In genomic region chr17:7893226-7893880, GRCh38 we compare ENCODE assay signal across 14 cellular contexts.
"Had no signal": no experiment of that assay in that cellular context is flagged by ENCODE, and none has a peak within 500 bp of the region (broad histone marks: within the 10 kb centered on the region; RNA-seq: fewer than 3 reads in every experiment).

No MANE protein-coding gene starts in this region.

- ATAC-seq: activated T-cell treated with anti-CD3 and anti-CD28 coated beads, Interleukin-2, amount 50 U/mL, for 4 hours; natural killer cell; stimulated activated memory B cell treated with anti-CD40 and anti-IgM and Interleukin-4, amounts not matched to agents 10 μg/mL and 1 μg/mL and 100 μg/mL, for 72 hours had no signal

- H3K27ac ChIP-seq: adrenal gland, cardiac muscle cell, dorsolateral prefrontal cortex, esophagus muscularis mucosa, left ventricle myocardium inferior, transverse colon had no signal

- H3K9me3 Mint-ChIP-seq: activated T-cell treated with anti-CD3 and anti-CD28 coated beads, Interleukin-2, amount 50 U/mL, for 4 hours; natural killer cell; stimulated activated memory B cell treated with anti-CD40 and anti-IgM and Interleukin-4, amounts not matched to agents 10 μg/mL and 1 μg/mL and 100 μg/mL, for 72 hours had no signal

- H3K9me3 ChIP-seq: adrenal gland, esophagus muscularis mucosa, left ventricle myocardium inferior, transverse colon had no signal

- H3K27ac Mint-ChIP-seq: natural killer cell; stimulated activated memory B cell treated with anti-CD40 and anti-IgM and Interleukin-4, amounts not matched to agents 10 μg/mL and 1 μg/mL and 100 μg/mL, for 72 hours had no signal

- H3K4me3 ChIP-seq: adrenal gland, cardiac muscle cell, dorsolateral prefrontal cortex, esophagus muscularis mucosa, left ventricle myocardium inferior, transverse colon had no signal

- H3K27me3 Mint-ChIP-seq: stimulated activated memory B cell treated with anti-CD40 and anti-IgM and Interleukin-4, amounts not matched to agents 10 μg/mL and 1 μg/mL and 100 μg/mL, for 72 hours had no signal

- DNase-seq: activated CD4-positive, alpha-beta T cell treated with anti-CD3 and anti-CD28 coated beads, Interleukin-2, amount 50 U/mL, for 48 hours; activated effector memory CD4-positive, alpha-beta T cell treated with anti-CD3 and anti-CD28 coated beads, Interleukin-2, amount 50 U/mL, for 16 hours; activated T-cell treated with anti-CD3 and anti-CD28 coated beads, Interleukin-2, amount 50 U/mL, for 4 hours; dorsolateral prefrontal cortex; hypothalamus; left ventricle myocardium inferior; natural killer cell; substantia nigra; transverse colon; WERI-Rb-1 had no signal

- H3K4me3 Mint-ChIP-seq: activated T-cell treated with anti-CD3 and anti-CD28 coated beads, Interleukin-2, amount 50 U/mL, for 4 hours; natural killer cell; stimulated activated memory B cell treated with anti-CD40 and anti-IgM and Interleukin-4, amounts not matched to agents 10 μg/mL and 1 μg/mL and 100 μg/mL, for 72 hours had no signal

- H3K27me3 ChIP-seq: adrenal gland, cardiac muscle cell, dorsolateral prefrontal cortex, esophagus muscularis mucosa, transverse colon had no signal
